Comparison of ENCODE assay signal across 11 cellular contexts in the genomic region with DNA sequence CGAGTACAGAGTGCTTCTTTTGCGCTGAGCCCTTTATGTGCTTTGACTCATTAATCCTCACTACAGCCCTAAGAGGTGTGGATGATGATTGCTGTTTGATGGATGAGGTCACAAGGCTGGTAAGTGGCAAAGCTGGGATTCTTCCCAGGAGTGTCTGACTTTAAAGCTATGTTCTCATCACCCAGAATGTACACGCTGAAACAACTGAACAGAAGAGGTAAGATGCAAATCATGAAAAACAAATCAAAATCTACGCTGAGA. TPM values are rescaled to one million over a fixed set of nuclear protein-coding genes. Genes with fewer than 3 reads are reported as not detected.
DNase-seq lines count a peak whose midpoint lies in the region; ATAC-seq and TF ChIP-seq lines count a peak whose summit lies in the region.
"Had no signal": no experiment of that assay in that cellular context is flagged by ENCODE, and none has a peak within 500 bp of the region (broad histone marks: within the 10 kb centered on the region; RNA-seq: fewer than 3 reads in every experiment).

No MANE protein-coding gene starts in this region.

- H3K4me1 ChIP-seq in ACC112 (ENCODE audit: control insufficient read depth, insufficient read depth, low read length, unreplicated experiment): peaks cover 28% of the 10 kb centered on the region
- peaks cover 8% of the 10 kb centered on the region for H3K4me1 ChIP-seq in right cardiac atrium (ENCODE audit: control insufficient read depth, insufficient read depth, low read length)

- peak overlapping the region; percentile 23 for H3K27ac ChIP-seq in ACC112 (ENCODE audit: low read depth, low read length)
- H3K27ac ChIP-seq in right cardiac atrium (ENCODE audit: low read length): peak overlapping the region; percentile 93

- CTCF ChIA-PET in GM10248 (lab: Yijun Ruan, JAX): interaction anchor here (0.6 to 10.3 kb wide), 36 partner anchors 10 to 312 kb away, joined by 3 to 480 read pairs (median 6); partner anchors contain the start of genes CHRM4 and CREB3L1

- TF ChIP-seq CTCF in GM10248 (IDR thresholded peaks at IDR 0.05; ENCODE audit: control extremely low read depth, extremely low read depth, low read depth, missing control alignments): no peak

- no peaks in the 10 kb centered on the region for H3K9me3 ChIP-seq in right cardiac atrium (ENCODE audit: control insufficient read depth, low read length)

- H3K36me3 ChIP-seq in ACC112 (ENCODE audit: insufficient read depth, low read length): no peaks in the 10 kb centered on the region

- 61% methylated on average over 4 of the region's 4 CpGs for WGBS in right cardiac atrium

- ATAC-seq in right cardiac atrium: peak in 1 of 2 donors; percentile 3

- H2AFZ ChIP-seq in ACC112 (ENCODE audit: low read length, unreplicated experiment): no peak overlapping the region

- H3K27me3 ChIP-seq in ACC112 (ENCODE audit: insufficient read depth, low read length) (no peaks in the 10 kb centered on the region), right cardiac atrium (ENCODE audit: control insufficient read depth, insufficient read depth) (no peaks in the 10 kb centered on the region)

- peaks cover 4% of the 10 kb centered on the region for H3K79me2 ChIP-seq in ACC112 (ENCODE audit: control insufficient read depth, insufficient read depth, low read length, unreplicated experiment)

- intact Hi-C loops in right cardiac atrium (cut with DNase I): loop anchor here (2.0 to 5.0 kb wide), 4 partner anchors 58 to 119 kb away; partner anchors contain the start of gene PHF21A (in 1 of the 4)

- H3K4me3 ChIP-seq in ACC112 (ENCODE audit: low read depth, low read length) (peak overlapping the region; percentile 90), right cardiac atrium (ENCODE audit: low read length) (no peak overlapping the region)

- peak; percentile 38 for DNase-seq in ELR (ENCODE audit: low read depth)
- peak; percentile 76 for DNase-seq in SW480 (ENCODE audit: low spot score)
- DNase-seq in right cardiac atrium: no peak
- no peak for DNase-seq in OCI-M2 (lab: John Stamatoyannopoulos, UW; ENCODE audit: unreplicated experiment)
- DNase-seq in amniotic stem cell (lab: John Stamatoyannopoulos, UW): no peak
- no peak for DNase-seq in LoVo (ENCODE audit: low spot score)
- DNase-seq in GM10248 (ENCODE audit: extremely low spot score): no peak

- POLR2A ChIA-PET in GM10248 (lab: Yijun Ruan, JAX): no interaction called here

RNA-seq across cellular contexts. Expression of gene CREB3L1, which starts 37.7 kb away (rescaled TPM):
- 10 to 100 TPM in 3 of 4 donors, 1 to 10 TPM in 1; 9.7 to 18.8 (median 15.3) TPM for total RNA-seq in right cardiac atrium
- 15.2 TPM for polyA plus RNA-seq in right cardiac atrium
- total RNA-seq: activated CD8-positive, alpha-beta memory T cell treated with anti-CD3 and anti-CD28 coated beads, Interleukin-2, amount 10 ng/mL, durations not matched to agents 7 days and 5 days; SK-MEL-5 had no signal
- polyA plus RNA-seq: immature natural killer cell had no signal

Comparison
In these comparisons a context has a peak if more than half of its experiments do, and no peak if none do; other contexts are left out.
1. DNase-seq: peak in ELR (single experiment) and SW480 (single experiment); none in right cardiac atrium (0 of 3), OCI-M2 (single experiment), amniotic stem cell (single experiment), LoVo (single experiment) and GM10248 (single experiment).